Comparison of ENCODE assay signal across 1 cellular context in the genomic region with DNA sequence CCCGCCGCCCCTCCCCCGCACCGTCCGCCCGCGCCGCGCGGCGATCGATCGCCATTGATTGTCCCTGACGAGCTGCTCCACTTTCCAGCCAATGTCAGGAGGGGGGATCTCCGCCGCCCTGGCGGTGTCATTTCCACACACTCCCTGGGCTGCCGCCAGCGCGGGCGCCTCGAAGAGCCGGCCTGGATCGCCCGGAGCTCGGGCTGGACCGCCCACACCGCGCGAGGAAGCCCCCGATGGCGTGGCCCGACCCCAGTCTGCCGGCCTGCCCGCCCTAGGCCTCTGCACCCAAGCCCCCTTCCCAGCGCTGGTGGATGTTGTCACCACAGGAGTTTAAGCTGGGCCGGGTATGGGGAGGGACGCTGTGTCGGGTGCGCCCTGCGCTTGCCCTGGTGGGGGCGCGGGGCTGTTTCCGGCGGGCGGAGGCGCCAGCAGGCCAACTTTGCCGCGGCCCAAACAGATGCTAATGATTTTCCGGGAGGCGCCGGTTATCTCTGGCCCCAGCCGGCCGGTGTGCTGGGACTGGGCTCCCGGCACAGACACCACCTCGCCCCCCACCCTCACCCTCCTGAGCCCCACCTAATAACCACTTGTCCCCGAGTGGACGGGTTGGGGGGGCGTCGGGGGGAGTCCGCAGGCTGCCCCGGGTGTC.
TF ChIP-seq lines count a peak whose summit lies in the region.

No MANE protein-coding gene starts in this region.

TF ChIP-seq in HepG2, 621 proteins besides CTCF, POLR2A, EP300 and RAD21 (continued from another document and continues in another):
- TF ChIP-seq, protein P1, sequence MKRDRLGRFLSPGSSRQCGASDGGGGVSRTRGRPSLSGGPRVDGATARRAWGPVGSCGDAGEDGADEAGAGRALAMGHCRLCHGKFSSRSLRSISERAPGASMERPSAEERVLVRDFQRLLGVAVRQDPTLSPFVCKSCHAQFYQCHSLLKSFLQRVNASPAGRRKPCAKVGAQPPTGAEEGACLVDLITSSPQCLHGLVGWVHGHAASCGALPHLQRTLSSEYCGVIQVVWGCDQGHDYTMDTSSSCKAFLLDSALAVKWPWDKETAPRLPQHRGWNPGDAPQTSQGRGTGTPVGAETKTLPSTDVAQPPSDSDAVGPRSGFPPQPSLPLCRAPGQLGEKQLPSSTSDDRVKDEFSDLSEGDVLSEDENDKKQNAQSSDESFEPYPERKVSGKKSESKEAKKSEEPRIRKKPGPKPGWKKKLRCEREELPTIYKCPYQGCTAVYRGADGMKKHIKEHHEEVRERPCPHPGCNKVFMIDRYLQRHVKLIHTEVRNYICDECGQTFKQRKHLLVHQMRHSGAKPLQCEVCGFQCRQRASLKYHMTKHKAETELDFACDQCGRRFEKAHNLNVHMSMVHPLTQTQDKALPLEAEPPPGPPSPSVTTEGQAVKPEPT (CRISPR knock-in tag; IDR thresholded peaks at IDR 0.05; ENCODE audit: low read depth) = 0 out of 2 replicates have a peak, but pooled peaks have one; percentile 46
- TF ChIP-seq CEBPG (CRISPR knock-in tag; IDR thresholded peaks at IDR 0.05) (peak; percentile 61), ZNF432 (CRISPR knock-in tag; IDR thresholded peaks at IDR 0.05; ENCODE audit: borderline replicate concordance) (no peak), ZNF737 (CRISPR knock-in tag; IDR thresholded peaks at IDR 0.05; ENCODE audit: borderline replicate concordance) (no peak), ZNF572 (CRISPR knock-in tag; IDR thresholded peaks at IDR 0.05) (no peak), ZNF709 (CRISPR knock-in tag; IDR thresholded peaks at IDR 0.05) (no peak; the same call in 1 of the 2 replicates), HNRNPUL1 (IDR thresholded peaks at IDR 0.05; ENCODE audit: low read depth, low read length) (peak; percentile 72; the same call in 1 of the 2 replicates), ZNF747 (CRISPR knock-in tag; IDR thresholded peaks at IDR 0.05; ENCODE audit: borderline replicate concordance) (no peak), ZNF790 (CRISPR knock-in tag; IDR thresholded peaks at IDR 0.05; ENCODE audit: borderline replicate concordance) (no peak), TOE1 (CRISPR knock-in tag; IDR thresholded peaks at IDR 0.05) (no peak), NR2F6 (IDR thresholded peaks at IDR 0.05) (peak; percentile 54), NR2F6 (CRISPR knock-in tag; IDR thresholded peaks at IDR 0.05) (peak; percentile 83), ZMYM4 (CRISPR knock-in tag; IDR thresholded peaks at IDR 0.05) (peak; percentile 79), SP140L (CRISPR knock-in tag; IDR thresholded peaks at IDR 0.05; ENCODE audit: borderline replicate concordance) (no peak), YEATS4 (CRISPR knock-in tag; IDR thresholded peaks at IDR 0.05; ENCODE audit: borderline replicate concordance) (peak; percentile 73), ZIK1 (CRISPR knock-in tag; IDR thresholded peaks at IDR 0.05; ENCODE audit: borderline replicate concordance, low read depth) (no peak; the same call in 1 of the 2 replicates)
- TF ChIP-seq, protein P2, sequence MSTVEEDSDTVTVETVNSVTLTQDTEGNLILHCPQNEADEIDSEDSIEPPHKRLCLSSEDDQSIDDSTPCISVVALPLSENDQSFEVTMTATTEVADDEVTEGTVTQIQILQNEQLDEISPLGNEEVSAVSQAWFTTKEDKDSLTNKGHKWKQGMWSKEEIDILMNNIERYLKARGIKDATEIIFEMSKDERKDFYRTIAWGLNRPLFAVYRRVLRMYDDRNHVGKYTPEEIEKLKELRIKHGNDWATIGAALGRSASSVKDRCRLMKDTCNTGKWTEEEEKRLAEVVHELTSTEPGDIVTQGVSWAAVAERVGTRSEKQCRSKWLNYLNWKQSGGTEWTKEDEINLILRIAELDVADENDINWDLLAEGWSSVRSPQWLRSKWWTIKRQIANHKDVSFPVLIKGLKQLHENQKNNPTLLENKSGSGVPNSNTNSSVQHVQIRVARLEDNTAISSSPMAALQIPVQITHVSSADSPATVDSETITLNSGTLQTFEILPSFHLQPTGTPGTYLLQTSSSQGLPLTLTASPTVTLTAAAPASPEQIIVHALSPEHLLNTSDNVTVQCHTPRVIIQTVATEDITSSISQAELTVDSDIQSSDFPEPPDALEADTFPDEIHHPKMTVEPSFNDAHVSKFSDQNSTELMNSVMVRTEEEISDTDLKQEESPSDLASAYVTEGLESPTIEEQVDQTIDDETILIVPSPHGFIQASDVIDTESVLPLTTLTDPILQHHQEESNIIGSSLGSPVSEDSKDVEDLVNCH (CRISPR knock-in tag; IDR thresholded peaks at IDR 0.05) = 0 out of 2 replicates have a peak, but pooled peaks have one; percentile 57
- TF ChIP-seq, protein P3, sequence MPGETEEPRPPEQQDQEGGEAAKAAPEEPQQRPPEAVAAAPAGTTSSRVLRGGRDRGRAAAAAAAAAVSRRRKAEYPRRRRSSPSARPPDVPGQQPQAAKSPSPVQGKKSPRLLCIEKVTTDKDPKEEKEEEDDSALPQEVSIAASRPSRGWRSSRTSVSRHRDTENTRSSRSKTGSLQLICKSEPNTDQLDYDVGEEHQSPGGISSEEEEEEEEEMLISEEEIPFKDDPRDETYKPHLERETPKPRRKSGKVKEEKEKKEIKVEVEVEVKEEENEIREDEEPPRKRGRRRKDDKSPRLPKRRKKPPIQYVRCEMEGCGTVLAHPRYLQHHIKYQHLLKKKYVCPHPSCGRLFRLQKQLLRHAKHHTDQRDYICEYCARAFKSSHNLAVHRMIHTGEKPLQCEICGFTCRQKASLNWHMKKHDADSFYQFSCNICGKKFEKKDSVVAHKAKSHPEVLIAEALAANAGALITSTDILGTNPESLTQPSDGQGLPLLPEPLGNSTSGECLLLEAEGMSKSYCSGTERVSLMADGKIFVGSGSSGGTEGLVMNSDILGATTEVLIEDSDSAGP (CRISPR knock-in tag; IDR thresholded peaks at IDR 0.05; ENCODE audit: borderline replicate concordance) = peak; percentile 94
- TF ChIP-seq, protein P4, sequence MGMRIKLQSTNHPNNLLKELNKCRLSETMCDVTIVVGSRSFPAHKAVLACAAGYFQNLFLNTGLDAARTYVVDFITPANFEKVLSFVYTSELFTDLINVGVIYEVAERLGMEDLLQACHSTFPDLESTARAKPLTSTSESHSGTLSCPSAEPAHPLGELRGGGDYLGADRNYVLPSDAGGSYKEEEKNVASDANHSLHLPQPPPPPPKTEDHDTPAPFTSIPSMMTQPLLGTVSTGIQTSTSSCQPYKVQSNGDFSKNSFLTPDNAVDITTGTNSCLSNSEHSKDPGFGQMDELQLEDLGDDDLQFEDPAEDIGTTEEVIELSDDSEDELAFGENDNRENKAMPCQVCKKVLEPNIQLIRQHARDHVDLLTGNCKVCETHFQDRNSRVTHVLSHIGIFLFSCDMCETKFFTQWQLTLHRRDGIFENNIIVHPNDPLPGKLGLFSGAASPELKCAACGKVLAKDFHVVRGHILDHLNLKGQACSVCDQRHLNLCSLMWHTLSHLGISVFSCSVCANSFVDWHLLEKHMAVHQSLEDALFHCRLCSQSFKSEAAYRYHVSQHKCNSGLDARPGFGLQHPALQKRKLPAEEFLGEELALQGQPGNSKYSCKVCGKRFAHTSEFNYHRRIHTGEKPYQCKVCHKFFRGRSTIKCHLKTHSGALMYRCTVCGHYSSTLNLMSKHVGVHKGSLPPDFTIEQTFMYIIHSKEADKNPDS (CRISPR knock-in tag; IDR thresholded peaks at IDR 0.05) = 0 out of 2 replicates have a peak, but pooled peaks have one; percentile 40
- TF ChIP-seq, protein P5, sequence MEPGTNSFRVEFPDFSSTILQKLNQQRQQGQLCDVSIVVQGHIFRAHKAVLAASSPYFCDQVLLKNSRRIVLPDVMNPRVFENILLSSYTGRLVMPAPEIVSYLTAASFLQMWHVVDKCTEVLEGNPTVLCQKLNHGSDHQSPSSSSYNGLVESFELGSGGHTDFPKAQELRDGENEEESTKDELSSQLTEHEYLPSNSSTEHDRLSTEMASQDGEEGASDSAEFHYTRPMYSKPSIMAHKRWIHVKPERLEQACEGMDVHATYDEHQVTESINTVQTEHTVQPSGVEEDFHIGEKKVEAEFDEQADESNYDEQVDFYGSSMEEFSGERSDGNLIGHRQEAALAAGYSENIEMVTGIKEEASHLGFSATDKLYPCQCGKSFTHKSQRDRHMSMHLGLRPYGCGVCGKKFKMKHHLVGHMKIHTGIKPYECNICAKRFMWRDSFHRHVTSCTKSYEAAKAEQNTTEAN (CRISPR knock-in tag; conservative IDR thresholded peaks at IDR 0.05) = peak; percentile 68
- TF ChIP-seq, protein P6, sequence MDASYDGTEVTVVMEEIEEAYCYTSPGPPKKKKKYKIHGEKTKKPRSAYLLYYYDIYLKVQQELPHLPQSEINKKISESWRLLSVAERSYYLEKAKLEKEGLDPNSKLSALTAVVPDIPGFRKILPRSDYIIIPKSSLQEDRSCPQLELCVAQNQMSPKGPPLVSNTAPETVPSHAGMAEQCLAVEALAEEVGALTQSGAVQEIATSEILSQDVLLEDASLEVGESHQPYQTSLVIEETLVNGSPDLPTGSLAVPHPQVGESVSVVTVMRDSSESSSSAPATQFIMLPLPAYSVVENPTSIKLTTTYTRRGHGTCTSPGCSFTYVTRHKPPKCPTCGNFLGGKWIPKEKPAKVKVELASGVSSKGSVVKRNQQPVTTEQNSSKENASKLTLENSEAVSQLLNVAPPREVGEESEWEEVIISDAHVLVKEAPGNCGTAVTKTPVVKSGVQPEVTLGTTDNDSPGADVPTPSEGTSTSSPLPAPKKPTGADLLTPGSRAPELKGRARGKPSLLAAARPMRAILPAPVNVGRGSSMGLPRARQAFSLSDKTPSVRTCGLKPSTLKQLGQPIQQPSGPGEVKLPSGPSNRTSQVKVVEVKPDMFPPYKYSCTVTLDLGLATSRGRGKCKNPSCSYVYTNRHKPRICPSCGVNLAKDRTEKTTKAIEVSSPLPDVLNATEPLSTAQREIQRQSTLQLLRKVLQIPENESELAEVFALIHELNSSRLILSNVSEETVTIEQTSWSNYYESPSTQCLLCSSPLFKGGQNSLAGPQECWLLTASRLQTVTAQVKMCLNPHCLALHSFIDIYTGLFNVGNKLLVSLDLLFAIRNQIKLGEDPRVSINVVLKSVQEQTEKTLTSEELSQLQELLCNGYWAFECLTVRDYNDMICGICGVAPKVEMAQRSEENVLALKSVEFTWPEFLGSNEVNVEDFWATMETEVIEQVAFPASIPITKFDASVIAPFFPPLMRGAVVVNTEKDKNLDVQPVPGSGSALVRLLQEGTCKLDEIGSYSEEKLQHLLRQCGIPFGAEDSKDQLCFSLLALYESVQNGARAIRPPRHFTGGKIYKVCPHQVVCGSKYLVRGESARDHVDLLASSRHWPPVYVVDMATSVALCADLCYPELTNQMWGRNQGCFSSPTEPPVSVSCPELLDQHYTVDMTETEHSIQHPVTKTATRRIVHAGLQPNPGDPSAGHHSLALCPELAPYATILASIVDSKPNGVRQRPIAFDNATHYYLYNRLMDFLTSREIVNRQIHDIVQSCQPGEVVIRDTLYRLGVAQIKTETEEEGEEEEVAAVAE (CRISPR knock-in tag; IDR thresholded peaks at IDR 0.05; ENCODE audit: borderline replicate concordance) = no peak
- TF ChIP-seq, protein P7, sequence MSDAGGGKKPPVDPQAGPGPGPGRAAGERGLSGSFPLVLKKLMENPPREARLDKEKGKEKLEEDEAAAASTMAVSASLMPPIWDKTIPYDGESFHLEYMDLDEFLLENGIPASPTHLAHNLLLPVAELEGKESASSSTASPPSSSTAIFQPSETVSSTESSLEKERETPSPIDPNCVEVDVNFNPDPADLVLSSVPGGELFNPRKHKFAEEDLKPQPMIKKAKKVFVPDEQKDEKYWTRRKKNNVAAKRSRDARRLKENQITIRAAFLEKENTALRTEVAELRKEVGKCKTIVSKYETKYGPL (CRISPR knock-in tag; IDR thresholded peaks at IDR 0.05) = no peak
- TF ChIP-seq, protein P8, sequence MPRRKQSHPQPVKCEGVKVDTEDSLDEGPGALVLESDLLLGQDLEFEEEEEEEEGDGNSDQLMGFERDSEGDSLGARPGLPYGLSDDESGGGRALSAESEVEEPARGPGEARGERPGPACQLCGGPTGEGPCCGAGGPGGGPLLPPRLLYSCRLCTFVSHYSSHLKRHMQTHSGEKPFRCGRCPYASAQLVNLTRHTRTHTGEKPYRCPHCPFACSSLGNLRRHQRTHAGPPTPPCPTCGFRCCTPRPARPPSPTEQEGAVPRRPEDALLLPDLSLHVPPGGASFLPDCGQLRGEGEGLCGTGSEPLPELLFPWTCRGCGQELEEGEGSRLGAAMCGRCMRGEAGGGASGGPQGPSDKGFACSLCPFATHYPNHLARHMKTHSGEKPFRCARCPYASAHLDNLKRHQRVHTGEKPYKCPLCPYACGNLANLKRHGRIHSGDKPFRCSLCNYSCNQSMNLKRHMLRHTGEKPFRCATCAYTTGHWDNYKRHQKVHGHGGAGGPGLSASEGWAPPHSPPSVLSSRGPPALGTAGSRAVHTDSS (CRISPR knock-in tag; conservative IDR thresholded peaks at IDR 0.05) = no peak
- TF ChIP-seq, protein P9, sequence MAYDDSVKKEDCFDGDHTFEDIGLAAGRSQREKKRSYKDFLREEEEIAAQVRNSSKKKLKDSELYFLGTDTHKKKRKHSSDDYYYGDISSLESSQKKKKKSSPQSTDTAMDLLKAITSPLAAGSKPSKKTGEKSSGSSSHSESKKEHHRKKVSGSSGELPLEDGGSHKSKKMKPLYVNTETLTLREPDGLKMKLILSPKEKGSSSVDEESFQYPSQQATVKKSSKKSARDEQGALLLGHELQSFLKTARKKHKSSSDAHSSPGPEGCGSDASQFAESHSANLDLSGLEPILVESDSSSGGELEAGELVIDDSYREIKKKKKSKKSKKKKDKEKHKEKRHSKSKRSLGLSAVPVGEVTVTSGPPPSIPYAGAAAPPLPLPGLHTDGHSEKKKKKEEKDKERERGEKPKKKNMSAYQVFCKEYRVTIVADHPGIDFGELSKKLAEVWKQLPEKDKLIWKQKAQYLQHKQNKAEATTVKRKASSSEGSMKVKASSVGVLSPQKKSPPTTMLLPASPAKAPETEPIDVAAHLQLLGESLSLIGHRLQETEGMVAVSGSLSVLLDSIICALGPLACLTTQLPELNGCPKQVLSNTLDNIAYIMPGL (CRISPR knock-in tag; IDR thresholded peaks at IDR 0.05; ENCODE audit: borderline replicate concordance in 1 of 2, low read depth in 1 of 2) = peak; percentile 69 to 89; a peak in 3 of 4 replicates
- TF ChIP-seq, protein P10, sequence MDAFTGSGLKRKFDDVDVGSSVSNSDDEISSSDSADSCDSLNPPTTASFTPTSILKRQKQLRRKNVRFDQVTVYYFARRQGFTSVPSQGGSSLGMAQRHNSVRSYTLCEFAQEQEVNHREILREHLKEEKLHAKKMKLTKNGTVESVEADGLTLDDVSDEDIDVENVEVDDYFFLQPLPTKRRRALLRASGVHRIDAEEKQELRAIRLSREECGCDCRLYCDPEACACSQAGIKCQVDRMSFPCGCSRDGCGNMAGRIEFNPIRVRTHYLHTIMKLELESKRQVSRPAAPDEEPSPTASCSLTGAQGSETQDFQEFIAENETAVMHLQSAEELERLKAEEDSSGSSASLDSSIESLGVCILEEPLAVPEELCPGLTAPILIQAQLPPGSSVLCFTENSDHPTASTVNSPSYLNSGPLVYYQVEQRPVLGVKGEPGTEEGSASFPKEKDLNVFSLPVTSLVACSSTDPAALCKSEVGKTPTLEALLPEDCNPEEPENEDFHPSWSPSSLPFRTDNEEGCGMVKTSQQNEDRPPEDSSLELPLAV (CRISPR knock-in tag; conservative IDR thresholded peaks at IDR 0.05; ENCODE audit: low read depth) = 0 out of 2 replicates have a peak, but pooled peaks have one; percentile 25
- TF ChIP-seq, protein P11, sequence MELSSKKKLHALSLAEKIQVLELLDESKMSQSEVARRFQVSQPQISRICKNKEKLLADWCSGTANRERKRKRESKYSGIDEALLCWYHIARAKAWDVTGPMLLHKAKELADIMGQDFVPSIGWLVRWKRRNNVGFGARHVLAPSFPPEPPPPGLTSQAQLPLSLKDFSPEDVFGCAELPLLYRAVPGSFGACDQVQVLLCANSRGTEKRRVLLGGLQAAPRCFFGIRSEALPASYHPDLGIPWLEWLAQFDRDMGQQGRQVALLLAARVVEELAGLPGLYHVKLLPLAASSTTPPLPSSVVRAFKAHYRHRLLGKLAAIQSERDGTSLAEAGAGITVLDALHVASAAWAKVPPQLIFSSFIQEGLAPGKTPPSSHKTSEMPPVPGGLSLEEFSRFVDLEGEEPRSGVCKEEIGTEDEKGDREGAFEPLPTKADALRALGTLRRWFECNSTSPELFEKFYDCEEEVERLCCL (CRISPR knock-in tag; IDR thresholded peaks at IDR 0.05; ENCODE audit: borderline replicate concordance) = no peak
